Comparison of ENCODE assay signal across 19 cellular contexts in genomic region chr19:49102303-49102702, GRCh38. TPM values are rescaled to one million over a fixed set of nuclear protein-coding genes. Genes with fewer than 3 reads are reported as not detected.
"Had no signal": no experiment of that assay in that cellular context is flagged by ENCODE, and none has a peak within 500 bp of the region (broad histone marks: within the 10 kb centered on the region; RNA-seq: fewer than 3 reads in every experiment).

No MANE protein-coding gene starts in this region.

- DNase-seq: activated CD4-positive, alpha-beta T cell treated with anti-CD3 and anti-CD28 coated beads for 36 hours; activated CD4-positive, alpha-beta T cell treated with anti-CD3 and anti-CD28 coated beads, Interleukin-2, amount 50 U/mL, for 48 hours; activated CD8-positive, alpha-beta memory T cell treated with anti-CD3 and anti-CD28 coated beads, Interleukin-2, amount 10 ng/mL, durations not matched to agents 7 days and 5 days; activated naive CD4-positive, alpha-beta T cell treated with anti-CD3 and anti-CD28 coated beads for 36 hours; aorta; effector CD8-positive, alpha-beta T cell; left cardiac atrium; mesenchymal stem cell; natural killer cell; spleen; stimulated activated CD4-positive, alpha-beta T cell treated with anti-CD3 and anti-CD28 coated beads, Interleukin-4, amount 100 ng/mL, for 4 hours; stimulated activated naive CD4-positive, alpha-beta T cell; upper lobe of right lung had no signal

- H3K9me3 ChIP-seq: esophagus muscularis mucosa, spleen, upper lobe of right lung had no signal

- H3K9me3 Mint-ChIP-seq: activated naive CD4-positive, alpha-beta T cell treated with anti-CD3 and anti-CD28 coated beads for 36 hours; activated T-helper 2 cell treated with anti-CD3 and anti-CD28 coated beads, Interferon-gamma antibody, Interleukin-2, Interleukin-4, amounts not matched to agents 10 μg/mL and 5 μg/mL and 100 μg/mL, durations not matched to agents 14 hours and 24 hours and 36 hours; dendritic cell treated with granulocyte-macrophage colony-stimulating factor and Interleukin-4, amounts not matched to agents 40 ng/mL and 50 ng/mL, for 4 days; natural killer cell; WTC11 had no signal

- H3K27ac Mint-ChIP-seq: activated CD4-positive, alpha-beta T cell treated with anti-CD3 and anti-CD28 coated beads for 36 hours; activated CD8-positive, alpha-beta memory T cell treated with anti-CD3 and anti-CD28 coated beads, Interleukin-2, amount 10 ng/mL, durations not matched to agents 7 days and 5 days; activated naive CD4-positive, alpha-beta T cell treated with anti-CD3 and anti-CD28 coated beads for 36 hours; activated T-helper 2 cell treated with anti-CD3 and anti-CD28 coated beads, Interferon-gamma antibody, Interleukin-2, Interleukin-4, amounts not matched to agents 10 μg/mL and 5 μg/mL and 100 μg/mL, durations not matched to agents 14 hours and 24 hours and 36 hours; dendritic cell treated with granulocyte-macrophage colony-stimulating factor and Interleukin-4, amounts not matched to agents 40 ng/mL and 50 ng/mL, for 4 days; natural killer cell; WTC11 had no signal

- H3K4me3 ChIP-seq: esophagus muscularis mucosa, spleen, upper lobe of right lung had no signal

- H3K27me3 Mint-ChIP-seq: activated CD4-positive, alpha-beta T cell treated with anti-CD3 and anti-CD28 coated beads for 36 hours; activated CD8-positive, alpha-beta memory T cell treated with anti-CD3 and anti-CD28 coated beads, Interleukin-2, amount 10 ng/mL, durations not matched to agents 7 days and 5 days; dendritic cell treated with granulocyte-macrophage colony-stimulating factor and Interleukin-4, amounts not matched to agents 40 ng/mL and 50 ng/mL, for 4 days had no signal

- H3K4me3 Mint-ChIP-seq: activated CD4-positive, alpha-beta T cell treated with anti-CD3 and anti-CD28 coated beads for 36 hours; activated CD8-positive, alpha-beta memory T cell treated with anti-CD3 and anti-CD28 coated beads, Interleukin-2, amount 10 ng/mL, durations not matched to agents 7 days and 5 days; activated naive CD4-positive, alpha-beta T cell treated with anti-CD3 and anti-CD28 coated beads for 36 hours; dendritic cell treated with granulocyte-macrophage colony-stimulating factor and Interleukin-4, amounts not matched to agents 40 ng/mL and 50 ng/mL, for 4 days; natural killer cell; WTC11 had no signal

- H3K27me3 ChIP-seq: esophagus muscularis mucosa, spleen, upper lobe of right lung had no signal

- H3K27ac ChIP-seq: esophagus muscularis mucosa, spleen, upper lobe of right lung had no signal

RNA-seq across cellular contexts. Expression of gene C19orf73, which starts 16.6 kb away (rescaled TPM):
- total RNA-seq: endothelial cell of umbilical vein had no signal

RNA-seq across cellular contexts. Expression of gene KCNA7, which starts 29.8 kb away (rescaled TPM):
- total RNA-seq: activated CD4-positive, alpha-beta T cell treated with anti-CD3 and anti-CD28 coated beads for 36 hours; activated CD8-positive, alpha-beta memory T cell treated with anti-CD3 and anti-CD28 coated beads, Interleukin-2, amount 10 ng/mL, durations not matched to agents 7 days and 5 days; activated naive CD4-positive, alpha-beta T cell treated with anti-CD3 and anti-CD28 coated beads for 36 hours; activated T-helper 2 cell treated with anti-CD3 and anti-CD28 coated beads, Interferon-gamma antibody, Interleukin-2, Interleukin-4, amounts not matched to agents 10 μg/mL and 5 μg/mL and 100 μg/mL, durations not matched to agents 14 hours and 24 hours and 36 hours; aorta; endothelial cell of umbilical vein; esophagus muscularis mucosa; natural killer cell; spleen; T-helper 2 cell treated with Interferon-gamma antibody and Interleukin-4, amounts not matched to agents 100 ng/mL and 5 ng/mL, for 36 hours; upper lobe of right lung had no signal
- polyA plus RNA-seq: aorta, endothelial cell of umbilical vein had no signal
